1 cellular context compared by ENCODE assay signal in genomic region chr7:105024734-105025133, GRCh38.
A peak's percentile ranks its signal among the peaks of the same experiment; 100 is the strongest.
TF ChIP-seq lines count a peak whose summit lies in the region.

No MANE protein-coding gene starts in this region.

TF ChIP-seq in SK-N-SH, 30 proteins besides CTCF, POLR2A, EP300 and RAD21 (continued from another document):
- TF ChIP-seq, protein P1, sequence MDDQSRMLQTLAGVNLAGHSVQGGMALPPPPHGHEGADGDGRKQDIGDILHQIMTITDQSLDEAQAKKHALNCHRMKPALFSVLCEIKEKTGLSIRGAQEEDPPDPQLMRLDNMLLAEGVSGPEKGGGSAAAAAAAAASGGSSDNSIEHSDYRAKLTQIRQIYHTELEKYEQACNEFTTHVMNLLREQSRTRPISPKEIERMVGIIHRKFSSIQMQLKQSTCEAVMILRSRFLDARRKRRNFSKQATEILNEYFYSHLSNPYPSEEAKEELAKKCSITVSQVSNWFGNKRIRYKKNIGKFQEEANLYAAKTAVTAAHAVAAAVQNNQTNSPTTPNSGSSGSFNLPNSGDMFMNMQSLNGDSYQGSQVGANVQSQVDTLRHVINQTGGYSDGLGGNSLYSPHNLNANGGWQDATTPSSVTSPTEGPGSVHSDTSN (IDR thresholded peaks at IDR 0.05), result peak; percentile 38
- TF ChIP-seq, protein P2, sequence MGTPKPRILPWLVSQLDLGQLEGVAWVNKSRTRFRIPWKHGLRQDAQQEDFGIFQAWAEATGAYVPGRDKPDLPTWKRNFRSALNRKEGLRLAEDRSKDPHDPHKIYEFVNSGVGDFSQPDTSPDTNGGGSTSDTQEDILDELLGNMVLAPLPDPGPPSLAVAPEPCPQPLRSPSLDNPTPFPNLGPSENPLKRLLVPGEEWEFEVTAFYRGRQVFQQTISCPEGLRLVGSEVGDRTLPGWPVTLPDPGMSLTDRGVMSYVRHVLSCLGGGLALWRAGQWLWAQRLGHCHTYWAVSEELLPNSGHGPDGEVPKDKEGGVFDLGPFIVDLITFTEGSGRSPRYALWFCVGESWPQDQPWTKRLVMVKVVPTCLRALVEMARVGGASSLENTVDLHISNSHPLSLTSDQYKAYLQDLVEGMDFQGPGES (IDR thresholded peaks at IDR 0.05; ENCODE audit: low read depth, low read length), result no peak
- TF ChIP-seq TAF1 (IDR thresholded peaks at IDR 0.05; ENCODE audit: borderline replicate concordance, low read depth, low read length) (no peak), FOXM1 (IDR thresholded peaks at IDR 0.05; ENCODE audit: low read depth) (no peak), USF2 (IDR thresholded peaks at IDR 0.05; ENCODE audit: borderline replicate concordance, low read depth, low read length) (no peak), ZBTB33 (IDR thresholded peaks at IDR 0.05; ENCODE audit: borderline replicate concordance, low read depth) (no peak)
